Comparison of ENCODE assay signal across 31 cellular contexts in genomic region chr2:182860858-182861257, GRCh38. TPM values are rescaled to one million over a fixed set of nuclear protein-coding genes. Genes with fewer than 3 reads are reported as not detected.
"Had no signal": no experiment of that assay in that cellular context is flagged by ENCODE, and none has a peak within 500 bp of the region (broad histone marks: within the 10 kb centered on the region; RNA-seq: fewer than 3 reads in every experiment).

No MANE protein-coding gene starts in this region.

- H3K27me3 ChIP-seq: hepatocyte, neural progenitor cell, ovary, right atrium auricular region, right lobe of liver, suprapubic skin, tibial nerve, upper lobe of left lung, vagina had no signal

- H3K27ac Mint-ChIP-seq: naive thymus-derived CD8-positive, alpha-beta T cell; nephron; neural progenitor cell; progenitor cell of endocrine pancreas; stimulated activated memory B cell treated with anti-CD40 and anti-IgM and Interleukin-4, amounts not matched to agents 10 μg/mL and 1 μg/mL and 100 μg/mL, for 72 hours; stimulated activated naive CD8-positive, alpha-beta T cell treated with anti-CD3 and anti-CD28 coated beads, Interleukin-15, amount 100 ng/mL, for 72 hours had no signal

- H2AFZ ChIP-seq: hepatocyte, neural progenitor cell had no signal

- H3K9me3 Mint-ChIP-seq: stimulated activated naive CD8-positive, alpha-beta T cell treated with anti-CD3 and anti-CD28 coated beads, Interleukin-15, amount 100 ng/mL, for 72 hours had no signal

- H3K4me3 ChIP-seq: heart right ventricle, hepatocyte, left ventricle myocardium inferior, lung, mucosa of descending colon, neural progenitor cell, ovary, right atrium auricular region, right lobe of liver, smooth muscle cell, suprapubic skin, thoracic aorta, tibial nerve, upper lobe of left lung, vagina had no signal

- H3K27ac ChIP-seq: heart right ventricle, hepatocyte, left ventricle myocardium inferior, neural progenitor cell, neutrophil, ovary, right atrium auricular region, right lobe of liver, suprapubic skin, tibial nerve, upper lobe of left lung, vagina had no signal

- DNase-seq: heart right ventricle; islet precursor cell; left ventricle myocardium inferior; midbrain; mucosa of descending colon; naive thymus-derived CD8-positive, alpha-beta T cell; occipital lobe; ovary; right lobe of liver; stimulated activated CD4-positive, alpha-beta T cell treated with anti-CD3 and anti-CD28 coated beads, Interleukin-1b, Interleukin-23, amount 100 ng/mL, for 48 hours; stimulated activated CD4-positive, alpha-beta T cell treated with anti-CD3 and anti-CD28 coated beads, Interleukin-2, amount 100 ng/mL, for 48 hours; stimulated activated CD4-positive, alpha-beta T cell treated with anti-CD3 and anti-CD28 coated beads, Interleukin-4, amount 100 ng/mL, for 4 hours; stimulated activated CD8-positive, alpha-beta memory T cell treated with anti-CD3 and anti-CD28 coated beads, Interleukin-4, amount 100 ng/mL, for 48 hours; stimulated activated naive CD4-positive, alpha-beta T cell treated with Interleukin-2 at 50 U/mL for 16 hours; stimulated activated naive CD8-positive, alpha-beta T cell treated with anti-CD3 and anti-CD28 coated beads, Interleukin-15, amount 100 ng/mL, for 72 hours; upper lobe of left lung had no signal

- H3K36me3 ChIP-seq: heart right ventricle, left ventricle myocardium inferior, neutrophil, ovary, right atrium auricular region, right lobe of liver, suprapubic skin, thoracic aorta, tibial nerve, upper lobe of left lung, vagina had no signal

- H3K9me3 ChIP-seq: mucosa of descending colon, neutrophil, ovary, right atrium auricular region, right lobe of liver, suprapubic skin, thoracic aorta, upper lobe of left lung, vagina had no signal

- H3K4me3 Mint-ChIP-seq: naive thymus-derived CD8-positive, alpha-beta T cell; nephron; neural progenitor cell; stimulated activated memory B cell treated with anti-CD40 and anti-IgM and Interleukin-4, amounts not matched to agents 10 μg/mL and 1 μg/mL and 100 μg/mL, for 72 hours; stimulated activated naive CD8-positive, alpha-beta T cell treated with anti-CD3 and anti-CD28 coated beads, Interleukin-15, amount 100 ng/mL, for 72 hours had no signal

- H3K4me2 ChIP-seq: hepatocyte, neural progenitor cell, smooth muscle cell had no signal

- ATAC-seq: heart right ventricle; mucosa of descending colon; naive thymus-derived CD8-positive, alpha-beta T cell; right lobe of liver; stimulated activated memory B cell treated with anti-CD40 and anti-IgM and Interleukin-4, amounts not matched to agents 10 μg/mL and 1 μg/mL and 100 μg/mL, for 72 hours; stimulated activated naive CD8-positive, alpha-beta T cell treated with anti-CD3 and anti-CD28 coated beads, Interleukin-15, amount 100 ng/mL, for 72 hours had no signal

- H3K9ac ChIP-seq: neural progenitor cell had no signal

- H3K79me2 ChIP-seq: hepatocyte had no signal

- H3K36me3 Mint-ChIP-seq: stimulated activated memory B cell treated with anti-CD40 and anti-IgM and Interleukin-4, amounts not matched to agents 10 μg/mL and 1 μg/mL and 100 μg/mL, for 72 hours had no signal

RNA-seq across cellular contexts. Expression of gene FRZB, which starts 5.6 kb away (rescaled TPM):
- total RNA-seq: naive thymus-derived CD8-positive, alpha-beta T cell; pulmonary artery endothelial cell; renal cortical epithelial cell had no signal
- polyA plus RNA-seq: naive thymus-derived CD8-positive, alpha-beta T cell had no signal
